In genomic region chr7:156943091-156944041, GRCh38 we compare ENCODE assay signal across 11 cellular contexts. TPM values are rescaled to one million over a fixed set of nuclear protein-coding genes. Genes with fewer than 3 reads are reported as not detected.
A peak's percentile ranks its signal among the peaks of the same experiment; 100 is the strongest.
DNase-seq lines count a peak whose midpoint lies in the region; ATAC-seq, FAIRE-seq and TF ChIP-seq lines count a peak whose summit lies in the region.
"Had no signal": no experiment of that assay in that cellular context is flagged by ENCODE, and none has a peak within 500 bp of the region (broad histone marks: within the 10 kb centered on the region; RNA-seq: fewer than 3 reads in every experiment).

No MANE protein-coding gene starts in this region.

- POLR2A ChIA-PET in HCT116 (lab: Charles Lee) = no interaction called here
- POLR2A ChIA-PET in OCI-LY7 (lab: Charles Lee) = interaction anchor here (0.6 to 1.2 kb wide), 2 partner anchors 11 to 101 kb away, joined by 3 to 10 read pairs; no protein-coding TSS in a partner anchor

- CTCF ChIA-PET in HCT116 (lab: Charles Lee) = no interaction called here
- CTCF ChIA-PET in OCI-LY7 (lab: Charles Lee; ENCODE audit: unreplicated experiment) = no interaction called here

- no peak for DNase-seq in HCT116 (ENCODE audit: low read depth, low spot score)
- peak; percentile 66 for DNase-seq in epithelial cell of esophagus (ENCODE audit: low read depth)
- peak; percentile 28 to 70 (median 52) for DNase-seq in pancreas
- no peak for DNase-seq in OCI-LY7 (ENCODE audit: low spot score)
- DNase-seq in effector memory CD4-positive, alpha-beta T cell = no peak
- DNase-seq in inferior parietal cortex (ENCODE audit: extremely low spot score) = no peak

- RAD21 ChIA-PET in HCT116 (lab: Charles Lee; ENCODE audit: low non-redundant PET in 1 of 2, low total read pairs in 2 of 2, uncharacterized antibody in 2 of 2, unreplicated experiment in 2 of 2) = interaction anchor here in 1 of 2 experiments (0.6 kb wide), 1 partner anchor 13 kb away, joined by 4 read pairs; no protein-coding TSS in a partner anchor

- H3K27me3 ChIP-seq in HCT116 (ENCODE audit: insufficient read depth, low read length) (peaks cover 8% of the 10 kb centered on the region; the same call in 1 of the 2 replicates), OCI-LY3 (ENCODE audit: low read depth, low read length) (0 out of 2 replicates have a peak, but pooled peaks cover 6% of the 10 kb centered on the region), pancreas (no peaks in the 10 kb centered on the region)
- H3K27me3 ChIP-seq in effector memory CD4-positive, alpha-beta T cell (replicated peaks; ENCODE audit: control insufficient read depth, insufficient read depth, low read length, poor library complexity, severe bottlenecking) = peaks cover 5% of the 10 kb centered on the region
- H3K27me3 ChIP-seq: adrenal gland had no signal

- H3K4me3 ChIP-seq in HCT116 (replicated peaks in 1 of 2; ENCODE audit: low read depth in 1 of 2, low read length in 2 of 2) = no peak overlapping the region
- peak overlapping the region; percentile 21; the same call in 1 of the 2 replicates for H3K4me3 ChIP-seq in OCI-LY3 (ENCODE audit: low read length)
- no peak overlapping the region for H3K4me3 ChIP-seq in epithelial cell of esophagus (ENCODE audit: low read length)
- peak overlapping the region in 2 of 4 donors; percentile 16 to 20 for H3K4me3 ChIP-seq in pancreas
- no peak overlapping the region for H3K4me3 ChIP-seq in OCI-LY7 (ENCODE audit: low read depth, low read length, poor library complexity, severe bottlenecking)
- H3K4me3 ChIP-seq in effector memory CD4-positive, alpha-beta T cell (ENCODE audit: insufficient read depth, low read depth, low read length, poor library complexity, severe bottlenecking) = no peak overlapping the region
- H3K4me3 ChIP-seq: adrenal gland had no signal

- H4K20me1 ChIP-seq in HCT116 (ENCODE audit: insufficient read depth) = no peaks in the 10 kb centered on the region
- no peaks in the 10 kb centered on the region for H4K20me1 ChIP-seq in OCI-LY3 (ENCODE audit: insufficient read depth, low read length)
- no peaks in the 10 kb centered on the region for H4K20me1 ChIP-seq in OCI-LY7 (ENCODE audit: insufficient read depth, low read length)

- no peaks in the 10 kb centered on the region; a peak in 1 of 4 replicates for H3K9me3 ChIP-seq in HCT116 (ENCODE audit: control insufficient read depth in 1 of 2, insufficient read depth in 1 of 2, low read depth in 1 of 2, low read length in 2 of 2)
- no peaks in the 10 kb centered on the region for H3K9me3 ChIP-seq in OCI-LY3 (ENCODE audit: insufficient read depth, low read length)
- H3K9me3 ChIP-seq in pancreas = no peaks in the 10 kb centered on the region
- peaks cover 5% of the 10 kb centered on the region; the same call in 1 of the 2 replicates for H3K9me3 ChIP-seq in OCI-LY7 (ENCODE audit: low read length)
- H3K9me3 ChIP-seq in effector memory CD4-positive, alpha-beta T cell (ENCODE audit: control insufficient read depth, low read length) = no peaks in the 10 kb centered on the region
- H3K9me3 ChIP-seq: adrenal gland had no signal

- WGBS in pancreas, 2 donors = 20 to 26% methylated on average over 35 to 36 of the region's 36 CpGs

- no peak for TF ChIP-seq RAD21 in HCT116 (IDR thresholded peaks at IDR 0.05; ENCODE audit: low read depth)

- H3K9me2 ChIP-seq in HCT116 (ENCODE audit: insufficient read depth) (no peaks in the 10 kb centered on the region), OCI-LY7 (ENCODE audit: insufficient read depth, low read length) (no peaks in the 10 kb centered on the region)

- H3K9ac ChIP-seq in HCT116 (ENCODE audit: low read length) = no peak overlapping the region
- no peak overlapping the region for H3K9ac ChIP-seq in OCI-LY3 (ENCODE audit: low read length)

- H3K4me2 ChIP-seq in HCT116 (ENCODE audit: low read length) (no peak overlapping the region), OCI-LY3 (ENCODE audit: low read length) (peak overlapping the region; percentile 40), OCI-LY7 (ENCODE audit: low read length) (no peak overlapping the region)

- no TSS peak for BruUV-seq in HCT116 (replicated peaks; lab: Mats Ljungman, UMichigan)
- BruUV-seq in OCI-LY7 (replicated peaks; lab: Mats Ljungman, UMichigan) = no TSS peak

- H3K79me2 ChIP-seq in HCT116 (ENCODE audit: insufficient read depth, low read length) = no peaks in the 10 kb centered on the region
- no peaks in the 10 kb centered on the region for H3K79me2 ChIP-seq in OCI-LY3 (ENCODE audit: low read length)
- peaks cover 3% of the 10 kb centered on the region; the same call in 1 of the 2 replicates for H3K79me2 ChIP-seq in OCI-LY7 (ENCODE audit: insufficient read depth, low read depth, low read length)

- H2AFZ ChIP-seq in HCT116 (ENCODE audit: low read depth, low read length, poor library complexity, severe bottlenecking) (no peak overlapping the region), OCI-LY3 (ENCODE audit: low read depth, low read length) (peak overlapping the region; percentile 87; the same call in 1 of the 2 replicates), OCI-LY7 (ENCODE audit: low read length) (no peak overlapping the region)

- no peak for FAIRE-seq in pancreas (lab: Jason Lieb, UNC)
- FAIRE-seq: TTC549 had no signal

- H3K36me3 ChIP-seq in HCT116 (ENCODE audit: control insufficient read depth in 1 of 2, insufficient read depth in 2 of 2, low read length in 2 of 2) (no peaks in the 10 kb centered on the region), OCI-LY3 (replicated peaks; ENCODE audit: low read depth, low read length) (no peaks in the 10 kb centered on the region), pancreas (no peaks in the 10 kb centered on the region), OCI-LY7 (ENCODE audit: insufficient read depth, low read length) (no peaks in the 10 kb centered on the region)
- H3K36me3 ChIP-seq in effector memory CD4-positive, alpha-beta T cell (ENCODE audit: control insufficient read depth, insufficient read depth, low read length) = no peaks in the 10 kb centered on the region
- H3K36me3 ChIP-seq: adrenal gland had no signal

- no peaks in the 10 kb centered on the region for H3K4me1 ChIP-seq in HCT116 (ENCODE audit: control insufficient read depth in 1 of 2, insufficient read depth in 2 of 2, low read length in 2 of 2)
- peaks cover 8% of the 10 kb centered on the region for H3K4me1 ChIP-seq in OCI-LY3 (ENCODE audit: low read length)
- H3K4me1 ChIP-seq in pancreas = no peaks in the 10 kb centered on the region
- peaks cover 1% of the 10 kb centered on the region for H3K4me1 ChIP-seq in OCI-LY7 (ENCODE audit: insufficient read depth, low read length, poor library complexity, severe bottlenecking)
- no peaks in the 10 kb centered on the region for H3K4me1 ChIP-seq in effector memory CD4-positive, alpha-beta T cell (ENCODE audit: control insufficient read depth, insufficient read depth, low read length, poor library complexity, severe bottlenecking)
- H3K4me1 ChIP-seq: adrenal gland had no signal

- TF ChIP-seq POLR2A in HCT116 (IDR thresholded peaks at IDR 0.05; ENCODE audit: borderline replicate concordance, extremely low read depth, insufficient read depth, insufficient read length) = no peak

- H3K27ac ChIP-seq in HCT116 (ENCODE audit: low read depth, low read length) (no peak overlapping the region), OCI-LY3 (ENCODE audit: low read length) (no peak overlapping the region), pancreas (peak overlapping the region; percentile 58 to 80 (median 78)), OCI-LY7 (ENCODE audit: low read depth, low read length, poor library complexity, severe bottlenecking) (no peak overlapping the region)
- no peak overlapping the region for H3K27ac ChIP-seq in effector memory CD4-positive, alpha-beta T cell (ENCODE audit: insufficient read depth, low read length, poor library complexity, severe bottlenecking)
- H3K27ac ChIP-seq: adrenal gland, epithelial cell of prostate had no signal

- no peak for TF ChIP-seq CTCF in HCT116 (IDR thresholded peaks at IDR 0.05 in 2 of 3, conservative IDR thresholded peaks at IDR 0.05 in 1 of 3; ENCODE audit: borderline replicate concordance in 1 of 3, insufficient read depth in 1 of 3, low read depth in 2 of 3, low read length in 2 of 3)
- no peak for TF ChIP-seq CTCF in OCI-LY3 (IDR thresholded peaks at IDR 0.05; ENCODE audit: low read depth, low read length)
- no peak for TF ChIP-seq CTCF in epithelial cell of esophagus (IDR thresholded peaks at IDR 0.05; ENCODE audit: insufficient read depth, low read depth, low read length, missing control alignments)
- no peak for TF ChIP-seq CTCF in pancreas (IDR thresholded peaks at IDR 0.05)
- no peak for TF ChIP-seq CTCF in OCI-LY7 (conservative IDR thresholded peaks at IDR 0.05; ENCODE audit: low read length)

- ATAC-seq in HCT116 (peak; percentile 47), pancreas (peak; percentile 67 to 87 (median 80)), HG03565 (IDR thresholded peaks at IDR 0.05; ENCODE audit: unreplicated experiment) (no peak)

- intact Hi-C loops in HCT116 (cut with micrococcal nuclease) (loop anchor here (10.0 kb wide), 1 partner anchor 1149 kb away; no protein-coding TSS in a partner anchor), pancreas (cut with DNase I) (no loop called here), OCI-LY7 (cut with micrococcal nuclease; ENCODE audit: unreplicated experiment) (no loop called here)

TF ChIP-seq in HCT116, 20 proteins besides CTCF, POLR2A, EP300 and RAD21 (continues in another document):
- no peak for TF ChIP-seq SRF (IDR thresholded peaks at IDR 0.05; ENCODE audit: low read depth)
- TF ChIP-seq ATF3 (IDR thresholded peaks at IDR 0.05) = no peak
- no peak for TF ChIP-seq CEBPB (IDR thresholded peaks at IDR 0.05; ENCODE audit: low read depth)
- no peak for TF ChIP-seq ZNF274 (IDR thresholded peaks at IDR 0.05; ENCODE audit: low read depth, low read length)
- TF ChIP-seq TCF7L2 (IDR thresholded peaks at IDR 0.05; ENCODE audit: borderline replicate concordance, extremely low read depth, insufficient read depth, insufficient read length) = no peak
- no peak for TF ChIP-seq POLR2AphosphoS5 (IDR thresholded peaks at IDR 0.05; ENCODE audit: low read depth, low read length)
- no peak for TF ChIP-seq JUND (IDR thresholded peaks at IDR 0.05)
- TF ChIP-seq SP1 (IDR thresholded peaks at IDR 0.05; ENCODE audit: low read depth) = no peak

RNA-seq across cellular contexts. Expression of gene NOM1, which starts 6.1 kb away (rescaled TPM):
- total RNA-seq in HCT116 (2021; ENCODE audit: unreplicated experiment) = 35.4 TPM
- polyA plus RNA-seq in HCT116 (2012) = 16.3 and 16.6 TPM in 2 replicates
- 10 to 100 TPM in 1 of 6 donors, 1 to 10 TPM in 5; 7.2 to 12.9 (median 8.7) TPM for total RNA-seq in pancreas
- polyA plus RNA-seq in pancreas = 10 to 100 TPM in 1 of 2 donors, 1 to 10 TPM in 1; 8.5 to 11.1 TPM
- total RNA-seq in OCI-LY7 (2014; rRNA removed; shearing (Covaris generic)) = 40.2 and 43.8 TPM in 2 replicates
- total RNA-seq in OCI-LY7 (2022) = 59.9 and 65.9 TPM in 2 replicates

RNA-seq across cellular contexts. Expression of gene LMBR1, which starts 50.4 kb away (rescaled TPM):
- 84.0 TPM for total RNA-seq in HCT116 (2021; ENCODE audit: unreplicated experiment)
- 24.9 and 29.6 TPM in 2 replicates for polyA plus RNA-seq in HCT116 (2012)
- 10 to 100 TPM; 22.3 to 40.4 (median 27.7) TPM for total RNA-seq in pancreas
- 1 to 10 TPM; 6.7 to 8.7 TPM for polyA plus RNA-seq in pancreas
- total RNA-seq in OCI-LY7 (2014; rRNA removed; shearing (Covaris generic)) = 91.1 and 136 TPM in 2 replicates
- 114 and 116 TPM in 2 replicates for total RNA-seq in OCI-LY7 (2022)

Comparison
In these comparisons a context has a peak if more than half of its experiments do, and no peak if none do; other contexts are left out.
1. DNase-seq: peak in epithelial cell of esophagus (single experiment) and pancreas (6 of 6); none in HCT116 (single experiment), OCI-LY7 (single experiment), effector memory CD4-positive, alpha-beta T cell (0 of 3) and inferior parietal cortex (single experiment).
2. H3K27ac ChIP-seq: peak in pancreas (4 of 4); none in HCT116 (single experiment), OCI-LY3 (single experiment), OCI-LY7 (single experiment) and effector memory CD4-positive, alpha-beta T cell (single experiment).